ENCODE assay signal across 1 cellular context in the genomic region with DNA sequence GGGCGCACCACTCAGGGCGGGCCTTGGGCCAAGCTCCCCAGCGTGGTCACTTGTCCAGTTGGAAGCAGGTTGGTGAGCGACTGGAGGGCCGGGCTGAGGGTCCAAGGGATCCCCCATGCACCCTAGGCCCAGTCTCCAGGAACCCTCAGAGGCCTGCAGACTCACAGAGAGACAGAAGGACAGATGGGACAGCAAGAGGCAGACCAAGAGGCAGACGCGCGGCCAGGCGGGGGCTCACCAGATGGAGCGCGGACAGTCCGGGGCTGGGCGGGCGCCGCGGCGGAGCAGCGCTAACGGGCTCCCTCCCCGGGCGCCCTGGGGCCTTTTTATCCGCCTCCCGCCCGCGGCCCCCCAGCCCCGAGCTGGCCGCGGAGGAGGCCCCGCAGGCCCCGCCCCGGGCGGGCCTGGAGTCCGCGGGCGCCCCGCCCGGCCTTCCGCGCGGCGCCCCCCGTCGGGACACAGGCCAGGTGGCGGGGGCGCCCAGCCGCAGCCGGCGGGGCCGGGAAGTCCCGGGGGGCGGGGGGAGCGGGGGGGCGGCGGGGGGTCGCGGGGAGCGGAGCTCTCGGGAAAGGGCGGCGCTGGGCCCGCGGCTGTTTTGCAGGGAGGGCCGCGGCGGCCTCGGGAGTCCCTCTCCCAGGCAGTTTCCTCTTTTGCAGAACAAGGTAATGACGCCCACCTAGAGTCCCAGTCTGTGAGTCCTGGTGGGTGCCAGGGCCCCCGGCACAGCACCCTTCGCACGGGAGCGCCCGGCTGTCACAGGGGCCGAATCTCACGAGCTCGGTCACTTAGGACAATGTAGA.
TF ChIP-seq lines count a peak whose summit lies in the region.

TSS of gene LOXL4 (minus strand) at position 301 of the 800 bp plus-strand sequence. CDS start 5,175 bp downstream, outside the sequence.

TF ChIP-seq in HepG2, 621 proteins besides CTCF, POLR2A, EP300 and RAD21 (continued from another document and continues in another):
- TF ChIP-seq IRF9 (CRISPR knock-in tag; IDR thresholded peaks at IDR 0.05; ENCODE audit: borderline replicate concordance) (0 out of 2 replicates have a peak, but pooled peaks have one; percentile 34), RAD51 (IDR thresholded peaks at IDR 0.05; ENCODE audit: borderline replicate concordance) (no peak), ZNF441 (CRISPR knock-in tag; IDR thresholded peaks at IDR 0.05; ENCODE audit: borderline replicate concordance) (no peak), ZNF788 (CRISPR knock-in tag; IDR thresholded peaks at IDR 0.05; ENCODE audit: borderline replicate concordance) (peak; percentile 29; the same call in 1 of the 2 replicates), NR2C2 (CRISPR knock-in tag; IDR thresholded peaks at IDR 0.05; ENCODE audit: borderline replicate concordance) (peak; percentile 26; the same call in 1 of the 2 replicates), ERF (CRISPR knock-in tag; IDR thresholded peaks at IDR 0.05) (peak; percentile 17; the same call in 1 of the 2 replicates), ZGPAT (CRISPR knock-in tag; IDR thresholded peaks at IDR 0.05) (0 out of 2 replicates have a peak, but pooled peaks have one; percentile 38), ZNF768 (CRISPR knock-in tag; IDR thresholded peaks at IDR 0.05) (0 out of 2 replicates have a peak, but pooled peaks have one; percentile 12), FOXO1 (CRISPR knock-in tag; IDR thresholded peaks at IDR 0.05) (no peak), ZNF335 (CRISPR knock-in tag; IDR thresholded peaks at IDR 0.05) (no peak), TBX2 (CRISPR knock-in tag; IDR thresholded peaks at IDR 0.05; ENCODE audit: borderline replicate concordance) (no peak; the same call in 1 of the 2 replicates), LCORL (IDR thresholded peaks at IDR 0.05) (no peak), LCORL (CRISPR knock-in tag; IDR thresholded peaks at IDR 0.05) (peak; percentile 6; the same call in 1 of the 2 replicates), TSC22D2 (CRISPR knock-in tag; IDR thresholded peaks at IDR 0.05; ENCODE audit: borderline replicate concordance) (no peak), ZNF770 (CRISPR knock-in tag; IDR thresholded peaks at IDR 0.05) (0 out of 2 replicates have a peak, but pooled peaks have one; percentile 17), NR2F1 (CRISPR knock-in tag; IDR thresholded peaks at IDR 0.05) (no peak), KAT7 (CRISPR knock-in tag; IDR thresholded peaks at IDR 0.05; ENCODE audit: borderline replicate concordance) (peak; percentile 36; the same call in 1 of the 2 replicates), GABPB1 (CRISPR knock-in tag; IDR thresholded peaks at IDR 0.05) (peak; percentile 43; the same call in 1 of the 2 replicates), KLF15 (CRISPR knock-in tag; IDR thresholded peaks at IDR 0.05; ENCODE audit: borderline replicate concordance) (no peak), PHF8 (CRISPR knock-in tag; IDR thresholded peaks at IDR 0.05) (peak; percentile 70), MAX (IDR thresholded peaks at IDR 0.05) (peak; percentile 0; the same call in 1 of the 2 replicates), FOXP1 (IDR thresholded peaks at IDR 0.05) (no peak), FOXP1 (CRISPR knock-in tag; IDR thresholded peaks at IDR 0.05) (peak; percentile 20; the same call in 1 of the 2 replicates), HHEX (CRISPR knock-in tag; IDR thresholded peaks at IDR 0.05) (no peak), ZFP36L2 (CRISPR knock-in tag; IDR thresholded peaks at IDR 0.05) (no peak), CREBL2 (CRISPR knock-in tag; IDR thresholded peaks at IDR 0.05; ENCODE audit: borderline replicate concordance) (0 out of 2 replicates have a peak, but pooled peaks have one; percentile 69), CBX1 (IDR thresholded peaks at IDR 0.05; ENCODE audit: low read depth) (peak; percentile 2), IRX3 (CRISPR knock-in tag; IDR thresholded peaks at IDR 0.05; ENCODE audit: borderline replicate concordance, low read depth) (no peak), JUND (CRISPR knock-in tag; IDR thresholded peaks at IDR 0.05) (no peak), SSRP1 (CRISPR knock-in tag; IDR thresholded peaks at IDR 0.05) (no peak), ZNF572 (CRISPR knock-in tag; IDR thresholded peaks at IDR 0.05) (peak; percentile 90; the same call in 1 of the 2 replicates), ZNF747 (CRISPR knock-in tag; IDR thresholded peaks at IDR 0.05; ENCODE audit: borderline replicate concordance) (no peak), TBL1XR1 (IDR thresholded peaks at IDR 0.05; ENCODE audit: borderline replicate concordance, low read length, partially characterized antibody) (no peak), ZNF331 (CRISPR knock-in tag; IDR thresholded peaks at IDR 0.05) (0 out of 2 replicates have a peak, but pooled peaks have one; percentile 14), NCOA1 (CRISPR knock-in tag; IDR thresholded peaks at IDR 0.05) (0 out of 2 replicates have a peak, but pooled peaks have one; percentile 43), ZNF160 (CRISPR knock-in tag; IDR thresholded peaks at IDR 0.05) (peak; percentile 82; the same call in 1 of the 2 replicates), MTA1 (CRISPR knock-in tag; IDR thresholded peaks at IDR 0.05; ENCODE audit: borderline replicate concordance) (peak; percentile 11; the same call in 1 of the 2 replicates), ZNF678 (CRISPR knock-in tag; IDR thresholded peaks at IDR 0.05) (0 out of 2 replicates have a peak, but pooled peaks have one; percentile 45), ZSCAN29 (CRISPR knock-in tag; conservative IDR thresholded peaks at IDR 0.05) (0 out of 2 replicates have a peak, but pooled peaks have one; percentile 28), ZNF782 (CRISPR knock-in tag; IDR thresholded peaks at IDR 0.05; ENCODE audit: borderline replicate concordance) (peak; percentile 78; the same call in 1 of the 2 replicates), HNRNPK (IDR thresholded peaks at IDR 0.05; ENCODE audit: low read depth, low read length, poor library complexity, severe bottlenecking) (peak; percentile 70), ZNF552 (CRISPR knock-in tag; IDR thresholded peaks at IDR 0.05; ENCODE audit: borderline replicate concordance) (no peak), MXD3 (CRISPR knock-in tag; IDR thresholded peaks at IDR 0.05) (no peak), KDM5B (CRISPR knock-in tag; IDR thresholded peaks at IDR 0.05; ENCODE audit: borderline replicate concordance) (peak; percentile 41; the same call in 1 of the 2 replicates)
- TF ChIP-seq, protein P1, sequence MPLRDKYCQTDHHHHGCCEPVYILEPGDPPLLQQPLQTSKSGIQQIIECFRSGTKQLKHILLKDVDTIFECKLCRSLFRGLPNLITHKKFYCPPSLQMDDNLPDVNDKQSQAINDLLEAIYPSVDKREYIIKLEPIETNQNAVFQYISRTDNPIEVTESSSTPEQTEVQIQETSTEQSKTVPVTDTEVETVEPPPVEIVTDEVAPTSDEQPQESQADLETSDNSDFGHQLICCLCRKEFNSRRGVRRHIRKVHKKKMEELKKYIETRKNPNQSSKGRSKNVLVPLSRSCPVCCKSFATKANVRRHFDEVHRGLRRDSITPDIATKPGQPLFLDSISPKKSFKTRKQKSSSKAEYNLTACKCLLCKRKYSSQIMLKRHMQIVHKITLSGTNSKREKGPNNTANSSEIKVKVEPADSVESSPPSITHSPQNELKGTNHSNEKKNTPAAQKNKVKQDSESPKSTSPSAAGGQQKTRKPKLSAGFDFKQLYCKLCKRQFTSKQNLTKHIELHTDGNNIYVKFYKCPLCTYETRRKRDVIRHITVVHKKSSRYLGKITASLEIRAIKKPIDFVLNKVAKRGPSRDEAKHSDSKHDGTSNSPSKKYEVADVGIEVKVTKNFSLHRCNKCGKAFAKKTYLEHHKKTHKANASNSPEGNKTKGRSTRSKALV (CRISPR knock-in tag; IDR thresholded peaks at IDR 0.05): peak; percentile 83; the same call in 1 of the 2 replicates
- TF ChIP-seq, protein P2, sequence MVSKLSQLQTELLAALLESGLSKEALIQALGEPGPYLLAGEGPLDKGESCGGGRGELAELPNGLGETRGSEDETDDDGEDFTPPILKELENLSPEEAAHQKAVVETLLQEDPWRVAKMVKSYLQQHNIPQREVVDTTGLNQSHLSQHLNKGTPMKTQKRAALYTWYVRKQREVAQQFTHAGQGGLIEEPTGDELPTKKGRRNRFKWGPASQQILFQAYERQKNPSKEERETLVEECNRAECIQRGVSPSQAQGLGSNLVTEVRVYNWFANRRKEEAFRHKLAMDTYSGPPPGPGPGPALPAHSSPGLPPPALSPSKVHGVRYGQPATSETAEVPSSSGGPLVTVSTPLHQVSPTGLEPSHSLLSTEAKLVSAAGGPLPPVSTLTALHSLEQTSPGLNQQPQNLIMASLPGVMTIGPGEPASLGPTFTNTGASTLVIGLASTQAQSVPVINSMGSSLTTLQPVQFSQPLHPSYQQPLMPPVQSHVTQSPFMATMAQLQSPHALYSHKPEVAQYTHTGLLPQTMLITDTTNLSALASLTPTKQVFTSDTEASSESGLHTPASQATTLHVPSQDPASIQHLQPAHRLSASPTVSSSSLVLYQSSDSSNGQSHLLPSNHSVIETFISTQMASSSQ (IDR thresholded peaks at IDR 0.05; ENCODE audit: low read depth): no peak
- TF ChIP-seq, protein P2 (CRISPR knock-in tag; IDR thresholded peaks at IDR 0.05; ENCODE audit: borderline replicate concordance): 0 out of 2 replicates have a peak, but pooled peaks have one; percentile 40
- TF ChIP-seq, protein P3, sequence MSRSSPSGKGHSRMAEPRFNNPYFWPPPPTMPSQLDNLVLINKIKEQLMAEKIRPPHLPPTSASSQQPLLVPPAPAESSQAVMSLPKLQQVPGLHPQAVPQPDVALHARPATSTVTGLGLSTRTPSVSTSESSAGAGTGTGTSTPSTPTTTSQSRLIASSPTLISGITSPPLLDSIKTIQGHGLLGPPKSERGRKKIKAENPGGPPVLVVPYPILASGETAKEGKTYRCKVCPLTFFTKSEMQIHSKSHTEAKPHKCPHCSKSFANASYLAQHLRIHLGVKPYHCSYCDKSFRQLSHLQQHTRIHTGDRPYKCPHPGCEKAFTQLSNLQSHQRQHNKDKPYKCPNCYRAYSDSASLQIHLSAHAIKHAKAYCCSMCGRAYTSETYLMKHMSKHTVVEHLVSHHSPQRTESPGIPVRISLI (CRISPR knock-in tag; IDR thresholded peaks at IDR 0.05; ENCODE audit: borderline replicate concordance): 0 out of 2 replicates have a peak, but pooled peaks have one; percentile 6
- TF ChIP-seq, protein P4, sequence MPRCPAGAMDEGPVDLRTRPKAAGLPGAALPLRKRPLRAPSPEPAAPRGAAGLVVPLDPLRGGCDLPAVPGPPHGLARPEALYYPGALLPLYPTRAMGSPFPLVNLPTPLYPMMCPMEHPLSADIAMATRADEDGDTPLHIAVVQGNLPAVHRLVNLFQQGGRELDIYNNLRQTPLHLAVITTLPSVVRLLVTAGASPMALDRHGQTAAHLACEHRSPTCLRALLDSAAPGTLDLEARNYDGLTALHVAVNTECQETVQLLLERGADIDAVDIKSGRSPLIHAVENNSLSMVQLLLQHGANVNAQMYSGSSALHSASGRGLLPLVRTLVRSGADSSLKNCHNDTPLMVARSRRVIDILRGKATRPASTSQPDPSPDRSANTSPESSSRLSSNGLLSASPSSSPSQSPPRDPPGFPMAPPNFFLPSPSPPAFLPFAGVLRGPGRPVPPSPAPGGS (CRISPR knock-in tag; IDR thresholded peaks at IDR 0.05): no peak
